ENCODE assay signal across 8 cellular contexts in the genomic region with DNA sequence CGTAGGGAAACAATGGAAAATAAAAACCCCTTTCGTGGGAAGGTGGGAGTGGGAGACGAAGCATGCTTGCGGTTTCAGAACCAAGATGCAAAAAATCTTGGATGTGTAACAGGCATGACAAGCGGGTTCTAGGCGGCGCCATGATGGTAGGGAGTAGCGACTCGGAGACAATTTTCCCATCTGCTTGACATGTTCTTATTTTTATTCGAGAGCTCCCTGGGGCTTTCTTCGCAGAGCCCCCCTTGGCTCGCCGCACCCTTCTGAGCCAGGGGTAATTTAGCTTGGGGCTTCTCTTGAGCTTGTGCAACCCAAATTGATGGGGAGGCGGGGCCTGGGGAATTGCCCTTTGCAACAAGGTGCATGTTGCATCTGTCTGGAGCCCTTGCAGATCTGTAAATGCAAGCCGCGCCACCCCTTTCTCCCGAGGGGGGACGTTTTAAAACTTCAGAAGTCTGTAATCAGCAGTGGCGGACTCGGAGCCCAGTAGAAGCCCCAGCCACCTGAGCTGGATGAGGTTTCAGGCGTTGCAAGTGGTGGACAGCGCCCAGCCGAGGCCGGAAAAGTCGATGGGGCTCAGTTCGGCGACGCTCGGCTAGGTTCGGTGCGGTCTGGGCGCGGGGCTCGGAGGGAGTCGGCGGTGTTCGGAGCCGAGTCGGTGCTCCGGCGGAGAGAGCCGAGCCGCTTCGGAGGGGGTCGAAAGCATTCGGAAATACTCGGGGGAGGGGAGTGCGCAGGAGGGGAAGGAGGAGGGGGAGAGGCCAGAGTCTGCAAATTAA. TPM values are rescaled to one million over a fixed set of nuclear protein-coding genes. Genes with fewer than 3 reads are reported as not detected.
A peak's percentile ranks its signal among the peaks of the same experiment; 100 is the strongest.
DNase-seq lines count a peak whose midpoint lies in the region; ATAC-seq and TF ChIP-seq lines count a peak whose summit lies in the region.

No MANE protein-coding gene starts in this region.

- peak overlapping the region; percentile 33 for H3K4me3 Mint-ChIP-seq in mesothelial cell of epicardium

- H3K4me1 Mint-ChIP-seq in mesothelial cell of epicardium, result peaks cover 7% of the 10 kb centered on the region

- TF ChIP-seq CTCF in mesothelial cell of epicardium (IDR thresholded peaks at IDR 0.05; ENCODE audit: unreplicated experiment), result no peak

- peaks cover 78% of the 10 kb centered on the region for H3K27me3 Mint-ChIP-seq in mesothelial cell of epicardium (ENCODE audit: low read depth)

- no peaks in the 10 kb centered on the region for H3K9me3 Mint-ChIP-seq in mesothelial cell of epicardium

- no peaks in the 10 kb centered on the region for H3K36me3 Mint-ChIP-seq in mesothelial cell of epicardium

- ATAC-seq in GM18502 (IDR thresholded peaks at IDR 0.05; ENCODE audit: poor library complexity, unreplicated experiment), result peak; percentile 48
- peak; percentile 79 for ATAC-seq in esophagus mucosa
- no peak for ATAC-seq in HG02840 (IDR thresholded peaks at IDR 0.05; ENCODE audit: low FRiP score, unreplicated experiment)

- no peak overlapping the region for H3K27ac Mint-ChIP-seq in mesothelial cell of epicardium

- peak; percentile 75 for DNase-seq in NCI-H460 (ENCODE audit: extremely low read depth, low read depth)
- DNase-seq in activated T-helper 1 cell treated with Interleukin-2 at 50 U/mL for 16 hours (ENCODE audit: low read depth), result peak; percentile 66
- DNase-seq in mesothelial cell of epicardium (ENCODE audit: low spot score in 2 of 2, unreplicated experiment in 2 of 2), result peak; percentile 87 to 96
- DNase-seq in stimulated activated CD4-positive, alpha-beta T cell treated with anti-CD3 and anti-CD28 coated beads, TNF-alpha, amount 100 ng/mL, for 48 hours (ENCODE audit: low read depth in 3 of 3), result peak; percentile 57 to 74 (median 64)
- DNase-seq in SKM-1 (lab: John Stamatoyannopoulos, UW; ENCODE audit: unreplicated experiment), result no peak

RNA-seq across cellular contexts. Expression of gene GNAO1, which starts 2.9 kb away (rescaled TPM):
- total RNA-seq in NCI-H460 (2014; rRNA removed; shearing (Covaris generic)), result 0.10 and 0.17 TPM in 2 replicates
- 0.06 TPM in 1 of 2 replicates, not detected in the other for polyA plus RNA-seq in NCI-H460 (2014; cell fraction: nucleus; rRNA removed)
- 0.64 TPM for total RNA-seq in esophagus mucosa
- total RNA-seq in mesothelial cell of epicardium, result 2.2 to 3.3 TPM (median 2.8 TPM) in 3 replicates
